Comparison of ENCODE assay signal across 22 cellular contexts in the genomic region with DNA sequence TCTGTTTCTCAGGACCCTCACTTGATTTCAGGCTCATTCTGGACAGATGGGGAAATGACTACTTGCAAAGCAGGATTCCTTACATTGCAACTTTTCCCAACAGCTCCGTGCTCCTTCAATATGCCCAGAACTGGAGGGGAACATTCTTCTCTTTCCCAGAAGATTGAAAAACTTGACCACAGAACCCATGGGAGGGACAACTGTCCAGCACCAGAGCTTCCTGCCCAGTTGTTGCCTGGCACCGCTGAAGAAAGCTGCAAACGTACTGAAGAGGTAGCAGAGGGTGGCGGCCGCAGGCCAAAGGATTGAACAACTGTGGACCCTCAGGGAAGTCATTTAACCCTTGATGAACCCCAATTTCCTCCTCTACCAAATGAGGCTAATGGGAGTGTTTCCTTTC. TPM values are rescaled to one million over a fixed set of nuclear protein-coding genes. Genes with fewer than 3 reads are reported as not detected.
DNase-seq lines count a peak whose midpoint lies in the region; ATAC-seq and TF ChIP-seq lines count a peak whose summit lies in the region.
"Had no signal": no experiment of that assay in that cellular context is flagged by ENCODE, and none has a peak within 500 bp of the region (broad histone marks: within the 10 kb centered on the region; RNA-seq: fewer than 3 reads in every experiment).

No MANE protein-coding gene starts in this region.

- H3K9me3 ChIP-seq in BLaER1 (no peaks in the 10 kb centered on the region), esophagus squamous epithelium (no peaks in the 10 kb centered on the region), osteoblast (ENCODE audit: low read depth, low read length) (no peaks in the 10 kb centered on the region)
- H3K9me3 ChIP-seq: ascending aorta, right lobe of liver, SK-N-SH had no signal

- intact Hi-C loops in esophagus squamous epithelium (cut with DNase I): no loop called here

- peaks cover 100% of the 10 kb centered on the region for H4K20me1 ChIP-seq in BLaER1
- H4K20me1 ChIP-seq in osteoblast (ENCODE audit: insufficient read depth, low read length): no peaks in the 10 kb centered on the region

- no peaks in the 10 kb centered on the region for H3K36me3 Mint-ChIP-seq in IgD-negative memory B cell
- H3K36me3 Mint-ChIP-seq: activated naive CD4-positive, alpha-beta T cell treated with anti-CD3 and anti-CD28 coated beads, Interleukin-2, amount 50 U/mL, for 72 hours had no signal

- TF ChIP-seq CTCF in esophagus squamous epithelium (IDR thresholded peaks at IDR 0.05): no peak
- no peak for TF ChIP-seq CTCF in osteoblast (IDR thresholded peaks at IDR 0.05; ENCODE audit: extremely low read depth, low read depth, low read length)

- no peaks in the 10 kb centered on the region for H3K9me3 Mint-ChIP-seq in IgD-negative memory B cell
- H3K9me3 Mint-ChIP-seq: activated naive CD4-positive, alpha-beta T cell treated with anti-CD3 and anti-CD28 coated beads, Interleukin-2, amount 50 U/mL, for 72 hours; activated T-helper 1 cell treated with anti-CD3 and anti-CD28 coated beads, Interleukin-12 subunit alpha, Interleukin-12 subunit beta, Interleukin-2, Interleukin-4 antibody, amounts not matched to agents 30 ng/mL and 10 ng/mL and 1 ng/mL, durations not matched to agents 14 hours and 24 hours and 36 hours; effector memory CD8-positive, alpha-beta T cell had no signal

- H3K36me3 ChIP-seq in BLaER1 (peaks cover 63% of the 10 kb centered on the region), esophagus squamous epithelium (peaks cover 0 to 7% (median 0%) of the 10 kb centered on the region in 3 donors), osteoblast (ENCODE audit: insufficient read depth, low read length) (no peaks in the 10 kb centered on the region)
- H3K36me3 ChIP-seq: ascending aorta, right lobe of liver had no signal

- 0 out of 2 replicates have a peak overlapping the region, but pooled peaks have one; percentile 14 for H3K27ac ChIP-seq in BLaER1
- peak overlapping the region in 3 of 4 donors; percentile 72 to 88 (median 87) for H3K27ac ChIP-seq in esophagus squamous epithelium
- no peak overlapping the region for H3K27ac ChIP-seq in osteoblast (ENCODE audit: low read depth, low read length)
- H3K27ac ChIP-seq: ascending aorta, right lobe of liver had no signal

- 78 to 83% methylated on average over 1 to 4 of the region's 5 CpGs for whole genome bisulfite sequencing in esophagus squamous epithelium, 2 donors

- H3K4me3 Mint-ChIP-seq in IgD-negative memory B cell: peak overlapping the region in 3 of 4 donors; percentile 73 to 78 (median 75)
- H3K4me3 Mint-ChIP-seq: activated T-helper 1 cell treated with anti-CD3 and anti-CD28 coated beads, Interleukin-12 subunit alpha, Interleukin-12 subunit beta, Interleukin-2, Interleukin-4 antibody, amounts not matched to agents 30 ng/mL and 10 ng/mL and 1 ng/mL, durations not matched to agents 14 hours and 24 hours and 36 hours; effector memory CD8-positive, alpha-beta T cell had no signal

- H3K4me1 Mint-ChIP-seq in IgD-negative memory B cell: peaks cover 68 to 90% (median 80%) of the 10 kb centered on the region in 3 donors

- H2AFZ ChIP-seq in osteoblast (ENCODE audit: low read length): peak overlapping the region; percentile 68

- peak overlapping the region; percentile 72 to 94 (median 89) for H3K27ac Mint-ChIP-seq in IgD-negative memory B cell
- H3K27ac Mint-ChIP-seq: activated naive CD4-positive, alpha-beta T cell treated with anti-CD3 and anti-CD28 coated beads, Interleukin-2, amount 50 U/mL, for 72 hours; activated T-helper 1 cell treated with anti-CD3 and anti-CD28 coated beads, Interleukin-12 subunit alpha, Interleukin-12 subunit beta, Interleukin-2, Interleukin-4 antibody, amounts not matched to agents 30 ng/mL and 10 ng/mL and 1 ng/mL, durations not matched to agents 14 hours and 24 hours and 36 hours; effector memory CD8-positive, alpha-beta T cell had no signal

- H3K4me3 ChIP-seq in BLaER1 (no peak overlapping the region), esophagus squamous epithelium (no peak overlapping the region), osteoblast (ENCODE audit: insufficient read depth, low read length) (no peak overlapping the region)
- H3K4me3 ChIP-seq: ascending aorta, right lobe of liver had no signal

- H3K9ac ChIP-seq in BLaER1: no peak overlapping the region
- H3K9ac ChIP-seq: SK-N-SH had no signal

- H3K4me1 ChIP-seq in BLaER1: peaks cover 100% of the 10 kb centered on the region
- peaks cover 13 to 65% (median 17%) of the 10 kb centered on the region in 3 donors for H3K4me1 ChIP-seq in esophagus squamous epithelium
- no peaks in the 10 kb centered on the region for H3K4me1 ChIP-seq in osteoblast (ENCODE audit: insufficient read depth, low read length)
- H3K4me1 ChIP-seq: ascending aorta had no signal

- no peaks in the 10 kb centered on the region for H3K79me2 ChIP-seq in osteoblast (ENCODE audit: insufficient read depth, low read length)

- H3K27me3 ChIP-seq in BLaER1 (no peaks in the 10 kb centered on the region), esophagus squamous epithelium (peaks cover 0 to 37% (median 0%) of the 10 kb centered on the region in 4 donors), osteoblast (ENCODE audit: insufficient read depth, low read length) (no peaks in the 10 kb centered on the region)
- H3K27me3 ChIP-seq: ascending aorta, right lobe of liver had no signal

- H3K4me2 ChIP-seq in BLaER1 (peak overlapping the region; percentile 37), osteoblast (ENCODE audit: insufficient read depth, low read length) (peak overlapping the region; percentile 28)
- H3K4me2 ChIP-seq: SK-N-SH had no signal

- ATAC-seq in GM21447 (IDR thresholded peaks at IDR 0.05; ENCODE audit: unreplicated experiment) (no peak), GM21360 (IDR thresholded peaks at IDR 0.05; ENCODE audit: unreplicated experiment) (no peak)
- ATAC-seq: activated naive CD4-positive, alpha-beta T cell treated with anti-CD3 and anti-CD28 coated beads, Interleukin-2, amount 50 U/mL, for 72 hours; effector memory CD8-positive, alpha-beta T cell; HepG2; left lobe of liver; Panc1; right lobe of liver had no signal

- DNase-seq in esophagus squamous epithelium (lab: John Stamatoyannopoulos, UW) (no peak), osteoblast (ENCODE audit: insufficient read length, low spot score, missing footprints) (no peak), HCEC 1CT (no peak), NCI-H187 treated with DMSO at 0.1 percent for 48 hours (lab: John Stamatoyannopoulos, UW) (no peak)
- DNase-seq: activated CD4-positive, alpha-beta T cell treated with anti-CD3 and anti-CD28 coated beads for 1 hour; effector memory CD8-positive, alpha-beta T cell; NCI-H1105 treated with DMSO at 0.1 percent for 48 hours; NCI-H510A; NK-92 treated with Interleukin-12 subunit alpha and Interleukin-12 subunit beta, amount 100 ng/mL, for 24 hours; right lobe of liver; SK-N-SH; T-helper 9 cell had no signal

- no peaks in the 10 kb centered on the region for H3K27me3 Mint-ChIP-seq in IgD-negative memory B cell

- no peak for TF ChIP-seq POLR2A in esophagus squamous epithelium (IDR thresholded peaks at IDR 0.05)

RNA-seq across cellular contexts. Expression of a gene that starts 25.1 kb away (rescaled TPM):
- polyA plus RNA-seq in IgD-negative memory B cell: 189 TPM
- total RNA-seq in esophagus squamous epithelium: 10 to 100 TPM; 23.9 to 46.2 (median 33.8) TPM
- total RNA-seq in osteoblast: 0.29 and 1.4 TPM in 2 replicates
- total RNA-seq: activated T-helper 1 cell treated with anti-CD3 and anti-CD28 coated beads, Interleukin-12 subunit alpha, Interleukin-12 subunit beta, Interleukin-2, Interleukin-4 antibody, amounts not matched to agents 30 ng/mL and 10 ng/mL and 1 ng/mL, durations not matched to agents 14 hours and 24 hours and 36 hours; HepG2 had no signal
- polyA plus RNA-seq: HepG2 had no signal

Comparison
In these comparisons a context has a peak if more than half of its experiments do, and no peak if none do; other contexts are left out.
1. RNA of a gene that starts 25.1 kb away (total RNA-seq): 23.9 to 46.2 TPM in esophagus squamous epithelium; 0.29 to 1.4 TPM in osteoblast; every median in the first group is over 10 times any median in the second.